Comparison of ENCODE assay signal across 18 cellular contexts in the genomic region with DNA sequence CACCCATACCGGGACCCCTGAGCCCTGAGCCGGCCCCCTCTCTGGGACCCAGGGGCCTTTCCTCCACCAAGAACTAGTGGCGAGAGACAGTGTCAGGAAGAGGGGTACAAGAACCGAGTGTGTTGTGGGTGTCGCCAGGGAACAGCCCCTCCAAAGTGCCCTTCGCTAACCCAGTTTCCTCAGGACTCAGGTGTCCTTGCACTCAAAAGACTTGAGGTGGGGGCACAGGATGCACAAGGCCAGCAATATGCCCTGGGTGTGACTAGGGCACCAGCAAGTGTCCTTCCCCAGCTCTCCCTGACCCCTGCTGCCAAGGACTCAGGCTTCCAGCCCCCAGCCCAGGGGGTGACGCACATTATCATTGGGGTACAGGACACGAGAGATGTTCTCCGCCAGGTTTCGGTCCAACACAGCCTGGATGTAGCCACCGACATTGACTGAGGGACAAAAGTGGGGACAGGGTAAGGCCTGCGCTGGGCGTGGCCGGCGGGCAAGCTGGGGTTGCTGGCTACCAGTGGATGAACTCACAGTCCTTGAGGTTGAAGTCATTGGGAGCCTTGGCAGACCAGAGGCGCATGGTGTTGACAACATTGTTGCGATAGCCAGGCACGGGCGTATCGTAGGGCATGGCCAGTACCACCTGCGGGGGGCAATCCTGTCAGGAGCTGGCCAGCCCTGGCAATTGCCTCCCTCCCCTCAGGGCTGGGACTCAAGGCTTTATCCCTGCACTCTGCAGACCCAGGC.
"Had no signal": no experiment of that assay in that cellular context is flagged by ENCODE, and none has a peak within 500 bp of the region (broad histone marks: within the 10 kb centered on the region; RNA-seq: fewer than 3 reads in every experiment).

No MANE protein-coding gene starts in this region.

- H3K27me3 Mint-ChIP-seq: activated CD8-positive, alpha-beta memory T cell treated with anti-CD3 and anti-CD28 coated beads, Interleukin-2, amount 10 ng/mL, durations not matched to agents 7 days and 5 days; activated naive CD8-positive, alpha-beta T cell; activated T-cell treated with anti-CD3 and anti-CD28 coated beads, Interleukin-2, amount 50 U/mL, for 24 hours; stimulated activated naive CD8-positive, alpha-beta T cell treated with anti-CD3 and anti-CD28 coated beads, Interleukin-15, amount 100 ng/mL, for 72 hours had no signal

- H3K4me3 Mint-ChIP-seq: activated CD8-positive, alpha-beta memory T cell treated with anti-CD3 and anti-CD28 coated beads, Interleukin-2, amount 10 ng/mL, durations not matched to agents 7 days and 5 days; activated naive CD8-positive, alpha-beta T cell; activated T-cell treated with anti-CD3 and anti-CD28 coated beads, Interleukin-2, amount 50 U/mL, for 24 hours; stimulated activated naive CD8-positive, alpha-beta T cell treated with anti-CD3 and anti-CD28 coated beads, Interleukin-15, amount 100 ng/mL, for 72 hours had no signal

- DNase-seq: activated CD4-positive, alpha-beta T cell treated with anti-CD3 and anti-CD28 coated beads for 1 hour; activated CD4-positive, alpha-beta T cell treated with anti-CD3 and anti-CD28 coated beads, Interleukin-2, amount 50 U/mL, for 48 hours; activated CD8-positive, alpha-beta memory T cell treated with anti-CD3 and anti-CD28 coated beads, Interleukin-2, amount 10 ng/mL, durations not matched to agents 7 days and 5 days; activated gamma-delta T cell; activated T-cell treated with anti-CD3 and anti-CD28 coated beads, Interleukin-2, amount 50 U/mL, for 24 hours; anterior cingulate cortex; esophagus squamous epithelium; foreskin fibroblast; heart right ventricle; midbrain; stimulated activated CD4-positive, alpha-beta T cell treated with anti-CD3 and anti-CD28 coated beads, Interleukin-4, amount 100 ng/mL, for 1 hour; stimulated activated naive CD8-positive, alpha-beta T cell treated with anti-CD3 and anti-CD28 coated beads, Interleukin-15, amount 100 ng/mL, for 72 hours; T-helper 9 cell; uterus had no signal

- H3K36me3 ChIP-seq: breast epithelium, esophagus squamous epithelium, uterus had no signal

- ATAC-seq: activated CD8-positive, alpha-beta memory T cell treated with anti-CD3 and anti-CD28 coated beads, Interleukin-2, amount 10 ng/mL, durations not matched to agents 7 days and 5 days; stimulated activated naive CD8-positive, alpha-beta T cell treated with anti-CD3 and anti-CD28 coated beads, Interleukin-15, amount 100 ng/mL, for 72 hours had no signal

- H3K4me3 ChIP-seq: breast epithelium, esophagus squamous epithelium, heart right ventricle, testis, uterus had no signal

- H3K9me3 Mint-ChIP-seq: activated T-cell treated with anti-CD3 and anti-CD28 coated beads, Interleukin-2, amount 50 U/mL, for 24 hours; stimulated activated naive CD8-positive, alpha-beta T cell treated with anti-CD3 and anti-CD28 coated beads, Interleukin-15, amount 100 ng/mL, for 72 hours had no signal

- H3K9me3 ChIP-seq: breast epithelium, esophagus squamous epithelium, heart right ventricle, neutrophil, testis, uterus had no signal

- H3K27me3 ChIP-seq: breast epithelium, esophagus squamous epithelium, heart right ventricle, neutrophil, testis, uterus had no signal

- H3K27ac ChIP-seq: breast epithelium, esophagus squamous epithelium, heart right ventricle, neutrophil, testis, uterus had no signal

- H3K27ac Mint-ChIP-seq: activated CD8-positive, alpha-beta memory T cell treated with anti-CD3 and anti-CD28 coated beads, Interleukin-2, amount 10 ng/mL, durations not matched to agents 7 days and 5 days; activated naive CD8-positive, alpha-beta T cell; activated T-cell treated with anti-CD3 and anti-CD28 coated beads, Interleukin-2, amount 50 U/mL, for 24 hours had no signal
